Comparison of ENCODE assay signal across 8 cellular contexts in the genomic region with DNA sequence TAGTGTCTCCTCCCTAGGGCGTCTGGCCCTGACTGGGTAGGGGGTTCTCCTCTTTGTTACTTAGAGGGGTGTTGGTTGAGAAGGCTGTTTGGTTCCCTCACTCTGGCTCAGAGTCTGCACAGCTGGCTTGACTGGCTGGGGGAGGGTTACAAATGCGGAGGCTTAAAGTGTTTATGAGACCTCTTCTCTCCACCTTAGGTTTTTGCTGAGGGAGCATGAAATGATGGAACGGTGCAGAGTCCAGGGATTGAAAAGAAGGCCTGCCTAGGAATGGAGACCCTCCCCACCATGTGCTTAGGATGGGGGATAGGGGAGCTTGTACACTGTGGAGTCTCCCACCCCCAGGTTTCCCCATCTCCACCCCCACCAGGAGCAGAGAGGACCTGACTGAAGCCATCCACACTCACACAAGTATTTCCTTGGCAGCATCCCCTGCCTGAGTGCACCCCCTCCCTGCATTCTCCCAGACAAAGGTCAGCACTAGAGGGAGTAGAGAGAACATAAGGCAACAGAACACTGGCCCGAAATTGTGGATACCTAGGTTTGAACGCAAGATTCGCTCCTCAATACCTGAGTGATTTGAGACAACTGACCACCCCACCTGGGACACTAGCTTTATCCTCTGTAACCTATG. TPM values are rescaled to one million over a fixed set of nuclear protein-coding genes. Genes with fewer than 3 reads are reported as not detected.
A peak's percentile ranks its signal among the peaks of the same experiment; 100 is the strongest.
DNase-seq lines count a peak whose midpoint lies in the region; ATAC-seq, FAIRE-seq and TF ChIP-seq lines count a peak whose summit lies in the region.

No MANE protein-coding gene starts in this region.

- H3K27me3 Mint-ChIP-seq in activated CD4-positive, alpha-beta memory T cell treated with anti-CD3 and anti-CD28 coated beads for 36 hours, result no peaks in the 10 kb centered on the region
- no peaks in the 10 kb centered on the region for H3K27me3 Mint-ChIP-seq in activated CD4-positive, alpha-beta memory T cell treated with anti-CD3 and anti-CD28 coated beads, Interleukin-2, amount 10 ng/mL, durations not matched to agents 7 days and 5 days

- in situ Hi-C loops in brain microvascular endothelial cell (cut with HindIII; ENCODE audit: low pct_ligation_motif_present, low sequenced_read_pairs) (no loop called here), HepG2 (cut with HindIII; ENCODE audit: extremely low pct_ligation_motif_present, low pct_unique_long_range_greater_than_20kb) (no loop called here)

- TF ChIP-seq CTCF in brain microvascular endothelial cell (IDR thresholded peaks at IDR 0.05; ENCODE audit: low read depth, low read length, missing control alignments) (peak; percentile 45), HepG2 (CRISPR knock-in tag; IDR thresholded peaks at IDR 0.05) (peak; percentile 55), tibial nerve (IDR thresholded peaks at IDR 0.05) (no peak)

- H2AFZ ChIP-seq in HepG2 (ENCODE audit: low read length), result peak overlapping the region; percentile 55

- peaks cover 34% of the 10 kb centered on the region for H3K4me1 Mint-ChIP-seq in activated CD4-positive, alpha-beta memory T cell treated with anti-CD3 and anti-CD28 coated beads for 36 hours (ENCODE audit: low read depth)
- peaks cover 35% of the 10 kb centered on the region for H3K4me1 Mint-ChIP-seq in activated CD4-positive, alpha-beta memory T cell treated with anti-CD3 and anti-CD28 coated beads, Interleukin-2, amount 10 ng/mL, durations not matched to agents 7 days and 5 days

- H3K9ac ChIP-seq in HepG2 (ENCODE audit: insufficient read depth, low read depth, low read length), result no peak overlapping the region

- H3K4me2 ChIP-seq in HepG2 (ENCODE audit: low read depth, low read length), result peak overlapping the region; percentile 96

- no peaks in the 10 kb centered on the region for H4K20me1 ChIP-seq in HepG2 (ENCODE audit: insufficient read depth, low read length)

- intact Hi-C loops in activated CD4-positive, alpha-beta memory T cell treated with anti-CD3 and anti-CD28 coated beads for 36 hours (cut with micrococcal nuclease), result no loop called here
- intact Hi-C loops in HepG2 (cut with micrococcal nuclease; ENCODE audit: unreplicated experiment), result no loop called here

- H3K36me3 ChIP-seq in brain microvascular endothelial cell (replicated peaks), result no peaks in the 10 kb centered on the region
- no peaks in the 10 kb centered on the region for H3K36me3 ChIP-seq in HepG2 (replicated peaks in 1 of 2; ENCODE audit: control insufficient read depth in 1 of 2, insufficient read depth in 2 of 2, low read length in 2 of 2)
- H3K36me3 ChIP-seq in tibial nerve, result no peaks in the 10 kb centered on the region

- no peaks in the 10 kb centered on the region for H3K9me3 Mint-ChIP-seq in activated CD4-positive, alpha-beta memory T cell treated with anti-CD3 and anti-CD28 coated beads for 36 hours
- no peaks in the 10 kb centered on the region for H3K9me3 Mint-ChIP-seq in activated CD4-positive, alpha-beta memory T cell treated with anti-CD3 and anti-CD28 coated beads, Interleukin-2, amount 10 ng/mL, durations not matched to agents 7 days and 5 days

- peak overlapping the region; percentile 18 for H3K27ac Mint-ChIP-seq in activated CD4-positive, alpha-beta memory T cell treated with anti-CD3 and anti-CD28 coated beads for 36 hours
- no peak overlapping the region for H3K27ac Mint-ChIP-seq in activated CD4-positive, alpha-beta memory T cell treated with anti-CD3 and anti-CD28 coated beads, Interleukin-2, amount 10 ng/mL, durations not matched to agents 7 days and 5 days

- ATAC-seq in HepG2 (peak; percentile 48), HG02840 (IDR thresholded peaks at IDR 0.05; ENCODE audit: low FRiP score, unreplicated experiment) (no peak)

- peak; percentile 88 for FAIRE-seq in HepG2 (lab: Jason Lieb, UNC)

- H3K36me3 Mint-ChIP-seq in activated CD4-positive, alpha-beta memory T cell treated with anti-CD3 and anti-CD28 coated beads for 36 hours, result no peaks in the 10 kb centered on the region
- H3K36me3 Mint-ChIP-seq in activated CD4-positive, alpha-beta memory T cell treated with anti-CD3 and anti-CD28 coated beads, Interleukin-2, amount 10 ng/mL, durations not matched to agents 7 days and 5 days (ENCODE audit: low read depth), result no peaks in the 10 kb centered on the region

- WGBS in HepG2 (ENCODE audit: low lambda C conversion rate), result 23% methylated on average over 5 of the region's 6 CpGs
- WGBS in tibial nerve, 2 donors, result 33 to 42% methylated on average over 6 of the region's 6 CpGs

- H3K4me3 ChIP-seq in brain microvascular endothelial cell (ENCODE audit: low read depth, low read length) (no peak overlapping the region), HepG2 (replicated peaks in 1 of 3; ENCODE audit: insufficient read depth in 1 of 3, low read depth in 2 of 3, low read length in 3 of 3) (peak overlapping the region in 1 of 3 experiments; percentile 6; a peak in 2 of 6 replicates), tibial nerve (peak overlapping the region in 2 of 4 donors; percentile 93 to 96)

- H3K27me3 ChIP-seq in brain microvascular endothelial cell (replicated peaks) (no peaks in the 10 kb centered on the region), HepG2 (ENCODE audit: control insufficient read depth in 1 of 2, insufficient read depth in 2 of 2, low read length in 2 of 2) (peaks cover 0 to 7% of the 10 kb centered on the region in 2 experiments; a peak in 2 of 5 replicates), tibial nerve (no peaks in the 10 kb centered on the region)

- no peak for DNase-seq in activated CD4-positive, alpha-beta memory T cell treated with anti-CD3 and anti-CD28 coated beads for 36 hours
- DNase-seq in activated CD4-positive, alpha-beta memory T cell treated with anti-CD3 and anti-CD28 coated beads, Interleukin-2, amount 10 ng/mL, durations not matched to agents 7 days and 5 days, result no peak
- DNase-seq in brain microvascular endothelial cell, result no peak
- no peak for DNase-seq in HepG2 (ENCODE audit: low spot score)
- no peak for DNase-seq in tibial nerve (ENCODE audit: low spot score in 2 of 2)
- no peak for DNase-seq in NCI-H2196 treated with DMSO at 0.1 percent for 48 hours (lab: John Stamatoyannopoulos, UW; ENCODE audit: unreplicated experiment)
- DNase-seq in activated CD4-positive, CD25-positive, alpha-beta regulatory T cell (lab: John Stamatoyannopoulos, UW), result no peak

- H3K79me2 ChIP-seq in HepG2 (ENCODE audit: insufficient read depth, low read length), result no peaks in the 10 kb centered on the region

- TF ChIP-seq EP300 in HepG2 (IDR thresholded peaks at IDR 0.05; ENCODE audit: low read depth in 2 of 2, low read length in 2 of 2) (no peak), HepG2 (CRISPR knock-in tag; IDR thresholded peaks at IDR 0.05; ENCODE audit: borderline replicate concordance) (no peak), tibial nerve (IDR thresholded peaks at IDR 0.05) (no peak)

- H3K27ac ChIP-seq in brain microvascular endothelial cell, result no peak overlapping the region
- no peak overlapping the region for H3K27ac ChIP-seq in HepG2 (ENCODE audit: extremely low read length, insufficient read depth, low read length)
- H3K27ac ChIP-seq in tibial nerve, result peak overlapping the region; percentile 92 to 100 (median 98)

- BruUV-seq in HepG2 (replicated peaks; lab: Mats Ljungman, UMichigan), result no TSS peak

- no peak for TF ChIP-seq RAD21 in HepG2 (CRISPR knock-in tag; IDR thresholded peaks at IDR 0.05)

- CTCF ChIA-PET in activated CD4-positive, alpha-beta memory T cell treated with anti-CD3 and anti-CD28 coated beads for 36 hours (lab: Charles Lee), result interaction anchor here (0.6 to 4.1 kb wide), 2 partner anchors 10 to 49 kb away, joined by 3 to 37 read pairs; partner anchors contain the start of gene PPRC1
- CTCF ChIA-PET in activated CD4-positive, alpha-beta memory T cell treated with anti-CD3 and anti-CD28 coated beads, Interleukin-2, amount 10 ng/mL, durations not matched to agents 7 days and 5 days (lab: Charles Lee), result interaction anchor here (2.5 to 2.9 kb wide), 2 partner anchors 8 to 10 kb away, joined by 10 to 17 read pairs; partner anchors contain the start of gene PPRC1
- CTCF ChIA-PET in HepG2 (lab: Yijun Ruan, JAX; ENCODE audit: low intra/inter-chr PET ratio, low total read pairs), result interaction anchor here (1.3 kb wide), 1 partner anchor 10 kb away, joined by 3 read pairs; no protein-coding TSS in a partner anchor

- TF ChIP-seq POLR2A in HepG2 (IDR thresholded peaks at IDR 0.05; ENCODE audit: insufficient read depth in 1 of 2, low read depth in 2 of 2, low read length in 2 of 2) (no peak), tibial nerve (IDR thresholded peaks at IDR 0.05) (no peak)

- H3K4me3 Mint-ChIP-seq in activated CD4-positive, alpha-beta memory T cell treated with anti-CD3 and anti-CD28 coated beads for 36 hours, result no peak overlapping the region
- H3K4me3 Mint-ChIP-seq in activated CD4-positive, alpha-beta memory T cell treated with anti-CD3 and anti-CD28 coated beads, Interleukin-2, amount 10 ng/mL, durations not matched to agents 7 days and 5 days, result no peak overlapping the region

- peaks cover 51% of the 10 kb centered on the region for H3K4me1 ChIP-seq in HepG2 (ENCODE audit: insufficient read depth, low read length)
- peaks cover 0 to 41% (median 33%) of the 10 kb centered on the region in 4 donors for H3K4me1 ChIP-seq in tibial nerve

- H3K9me3 ChIP-seq in HepG2 (ENCODE audit: low read length), result no peaks in the 10 kb centered on the region
- no peaks in the 10 kb centered on the region for H3K9me3 ChIP-seq in tibial nerve

- POLR2A ChIA-PET in activated CD4-positive, alpha-beta memory T cell treated with anti-CD3 and anti-CD28 coated beads for 36 hours (lab: Charles Lee), result no interaction called here
- POLR2A ChIA-PET in activated CD4-positive, alpha-beta memory T cell treated with anti-CD3 and anti-CD28 coated beads, Interleukin-2, amount 10 ng/mL, durations not matched to agents 7 days and 5 days (lab: Charles Lee), result interaction anchor here (0.8 to 2.2 kb wide), 3 partner anchors 10 to 30 kb away, joined by 4 to 14 read pairs (median 6); partner anchors contain the start of gene PPRC1
- POLR2A ChIA-PET in HepG2 (lab: Yijun Ruan, JAX), result interaction anchor here (0.6 to 0.7 kb wide), 2 partner anchors 164 to 595 kb away, joined by 3 read pairs; no protein-coding TSS in a partner anchor

RNA-seq across cellular contexts. Expression of gene LDB1, which starts 1.7 kb away (rescaled TPM):
- total RNA-seq in activated CD4-positive, alpha-beta memory T cell treated with anti-CD3 and anti-CD28 coated beads for 36 hours, result 10 to 100 TPM; 48.1 to 48.8 TPM
- 10 to 100 TPM; 81.3 to 83.1 TPM for total RNA-seq in activated CD4-positive, alpha-beta memory T cell treated with anti-CD3 and anti-CD28 coated beads, Interleukin-2, amount 10 ng/mL, durations not matched to agents 7 days and 5 days
- total RNA-seq in HepG2 (2016; rRNA removed; fragmentation: Illumina TruSeq; extraction: Trizol), result 13.2 and 17.2 TPM in 2 replicates
- total RNA-seq in HepG2 (2016; cell fraction: cytosol; rRNA removed; fragmentation: Illumina TruSeq; extraction: Trizol; ENCODE audit: low read depth), result 2.0 and 2.5 TPM in 2 replicates
- 10.9 and 17.8 TPM in 2 replicates for total RNA-seq in HepG2 (2016; cell fraction: insoluble cytoplasmic fraction; rRNA removed; fragmentation: Illumina TruSeq; extraction: Trizol)
- total RNA-seq in HepG2 (2016; cell fraction: membrane; rRNA removed; fragmentation: Illumina TruSeq; extraction: Trizol), result 7.2 and 8.2 TPM in 2 replicates
- 16.0 and 18.2 TPM in 2 replicates for total RNA-seq in HepG2 (2016; cell fraction: nucleus; rRNA removed; fragmentation: Illumina TruSeq; extraction: Trizol)
- 45.5 and 52.2 TPM in 2 replicates for polyA plus RNA-seq in HepG2 (2011; rRNA removed)
- 23.6 and 27.6 TPM in 2 replicates for polyA plus RNA-seq in HepG2 (2011; cell fraction: cytosol; rRNA removed)
- polyA plus RNA-seq in HepG2 (2011; cell fraction: nucleus; rRNA removed), result 182 and 199 TPM in 2 replicates
- polyA plus RNA-seq in HepG2 (2012), result 20.4 and 24.8 TPM in 2 replicates
- 2.1 and 2.6 TPM in 2 replicates for polyA plus RNA-seq in HepG2 (2016; cell fraction: cytosol; fragmentation: Illumina TruSeq; extraction: Trizol; ENCODE audit: low read depth)
- 15.0 and 17.5 TPM in 2 replicates for polyA plus RNA-seq in HepG2 (2016; cell fraction: insoluble cytoplasmic fraction; fragmentation: Illumina TruSeq; extraction: Trizol; ENCODE audit: low read depth)
- polyA plus RNA-seq in HepG2 (2016; cell fraction: membrane; fragmentation: Illumina TruSeq; extraction: Trizol; ENCODE audit: low read depth), result 5.5 and 5.8 TPM in 2 replicates
- 49.4 and 52.8 TPM in 2 replicates for polyA plus RNA-seq in HepG2 (2016; cell fraction: nucleus; fragmentation: Illumina TruSeq; extraction: Trizol; ENCODE audit: insufficient read depth, low read depth)
- 61.4 and 104 TPM in 2 replicates for polyA minus RNA-seq in HepG2 (2011; rRNA and poly(A)+ RNA removed; ENCODE audit: low replicate concordance)
- polyA minus RNA-seq in HepG2 (2011; cell fraction: cytosol; rRNA and poly(A)+ RNA removed), result 17.4 and 19.1 TPM in 2 replicates
- 34.2 and 39.5 TPM in 2 replicates for polyA minus RNA-seq in HepG2 (2011; cell fraction: nucleus; rRNA and poly(A)+ RNA removed)
- 10 to 100 TPM; 37.0 to 50.7 (median 45.8) TPM for total RNA-seq in tibial nerve

RNA-seq across cellular contexts. Expression of gene PPRC1, which starts 11.0 kb away (rescaled TPM):
- total RNA-seq in activated CD4-positive, alpha-beta memory T cell treated with anti-CD3 and anti-CD28 coated beads for 36 hours, result 10 to 100 TPM; 59.1 to 65.9 TPM
- total RNA-seq in activated CD4-positive, alpha-beta memory T cell treated with anti-CD3 and anti-CD28 coated beads, Interleukin-2, amount 10 ng/mL, durations not matched to agents 7 days and 5 days, result 10 to 100 TPM; 32.5 to 35.8 TPM
- total RNA-seq in HepG2 (2016; rRNA removed; fragmentation: Illumina TruSeq; extraction: Trizol) (19.0 and 24.2 TPM in 2 replicates), tibial nerve (10 to 100 TPM; 10.1 to 26.4 (median 18.7) TPM)
- 7.2 and 10.9 TPM in 2 replicates for total RNA-seq in HepG2 (2016; cell fraction: cytosol; rRNA removed; fragmentation: Illumina TruSeq; extraction: Trizol; ENCODE audit: low read depth)
- total RNA-seq in HepG2 (2016; cell fraction: insoluble cytoplasmic fraction; rRNA removed; fragmentation: Illumina TruSeq; extraction: Trizol), result 16.2 and 25.6 TPM in 2 replicates
- 10.3 and 12.7 TPM in 2 replicates for total RNA-seq in HepG2 (2016; cell fraction: membrane; rRNA removed; fragmentation: Illumina TruSeq; extraction: Trizol)
- total RNA-seq in HepG2 (2016; cell fraction: nucleus; rRNA removed; fragmentation: Illumina TruSeq; extraction: Trizol), result 31.9 and 36.2 TPM in 2 replicates
- polyA plus RNA-seq in HepG2 (2011; rRNA removed), result 18.7 and 21.3 TPM in 2 replicates
- 7.1 and 7.2 TPM in 2 replicates for polyA plus RNA-seq in HepG2 (2011; cell fraction: cytosol; rRNA removed)
- polyA plus RNA-seq in HepG2 (2011; cell fraction: nucleus; rRNA removed), result 57.6 and 66.0 TPM in 2 replicates
- 21.1 and 29.8 TPM in 2 replicates for polyA plus RNA-seq in HepG2 (2012)
- polyA plus RNA-seq in HepG2 (2016; cell fraction: cytosol; fragmentation: Illumina TruSeq; extraction: Trizol; ENCODE audit: low read depth), result 2.5 and 2.9 TPM in 2 replicates
- polyA plus RNA-seq in HepG2 (2016; cell fraction: insoluble cytoplasmic fraction; fragmentation: Illumina TruSeq; extraction: Trizol; ENCODE audit: low read depth), result 21.7 and 29.6 TPM in 2 replicates
- 4.7 and 6.5 TPM in 2 replicates for polyA plus RNA-seq in HepG2 (2016; cell fraction: membrane; fragmentation: Illumina TruSeq; extraction: Trizol; ENCODE audit: low read depth)
- 102 and 107 TPM in 2 replicates for polyA plus RNA-seq in HepG2 (2016; cell fraction: nucleus; fragmentation: Illumina TruSeq; extraction: Trizol; ENCODE audit: insufficient read depth, low read depth)
- 68.7 and 95.3 TPM in 2 replicates for polyA minus RNA-seq in HepG2 (2011; rRNA and poly(A)+ RNA removed; ENCODE audit: low replicate concordance)
- polyA minus RNA-seq in HepG2 (2011; cell fraction: cytosol; rRNA and poly(A)+ RNA removed), result 12.3 and 14.3 TPM in 2 replicates
- 42.9 and 47.7 TPM in 2 replicates for polyA minus RNA-seq in HepG2 (2011; cell fraction: nucleus; rRNA and poly(A)+ RNA removed)

RNA-seq across cellular contexts. Expression of gene NOLC1, which starts 30.3 kb away (rescaled TPM):
- total RNA-seq in activated CD4-positive, alpha-beta memory T cell treated with anti-CD3 and anti-CD28 coated beads for 36 hours, result 100 to 1,000 TPM; 165 to 168 TPM
- 10 to 100 TPM; 57.0 to 64.3 TPM for total RNA-seq in activated CD4-positive, alpha-beta memory T cell treated with anti-CD3 and anti-CD28 coated beads, Interleukin-2, amount 10 ng/mL, durations not matched to agents 7 days and 5 days
- total RNA-seq in HepG2 (2016; rRNA removed; fragmentation: Illumina TruSeq; extraction: Trizol) (81.0 and 102 TPM in 2 replicates), tibial nerve (10 to 100 TPM; 31.2 to 58.2 (median 51.4) TPM)
- 17.2 and 19.9 TPM in 2 replicates for total RNA-seq in HepG2 (2016; cell fraction: cytosol; rRNA removed; fragmentation: Illumina TruSeq; extraction: Trizol; ENCODE audit: low read depth)
- total RNA-seq in HepG2 (2016; cell fraction: insoluble cytoplasmic fraction; rRNA removed; fragmentation: Illumina TruSeq; extraction: Trizol), result 80.9 and 91.8 TPM in 2 replicates
- 26.9 and 30.0 TPM in 2 replicates for total RNA-seq in HepG2 (2016; cell fraction: membrane; rRNA removed; fragmentation: Illumina TruSeq; extraction: Trizol)
- total RNA-seq in HepG2 (2016; cell fraction: nucleus; rRNA removed; fragmentation: Illumina TruSeq; extraction: Trizol), result 53.2 and 53.8 TPM in 2 replicates
- polyA plus RNA-seq in HepG2 (2011; rRNA removed), result 47.9 and 50.6 TPM in 2 replicates
- 40.3 and 62.0 TPM in 2 replicates for polyA plus RNA-seq in HepG2 (2011; cell fraction: cytosol; rRNA removed)
- polyA plus RNA-seq in HepG2 (2011; cell fraction: nucleus; rRNA removed), result 33.5 and 37.8 TPM in 2 replicates
- polyA plus RNA-seq in HepG2 (2012), result 54.4 and 57.6 TPM in 2 replicates
- 9.9 and 10.0 TPM in 2 replicates for polyA plus RNA-seq in HepG2 (2016; cell fraction: cytosol; fragmentation: Illumina TruSeq; extraction: Trizol; ENCODE audit: low read depth)
- polyA plus RNA-seq in HepG2 (2016; cell fraction: insoluble cytoplasmic fraction; fragmentation: Illumina TruSeq; extraction: Trizol; ENCODE audit: low read depth), result 121 and 139 TPM in 2 replicates
- 22.5 and 24.8 TPM in 2 replicates for polyA plus RNA-seq in HepG2 (2016; cell fraction: membrane; fragmentation: Illumina TruSeq; extraction: Trizol; ENCODE audit: low read depth)
- polyA plus RNA-seq in HepG2 (2016; cell fraction: nucleus; fragmentation: Illumina TruSeq; extraction: Trizol; ENCODE audit: insufficient read depth, low read depth), result 109 and 124 TPM in 2 replicates
- 29.3 and 125 TPM in 2 replicates for polyA minus RNA-seq in HepG2 (2011; rRNA and poly(A)+ RNA removed; ENCODE audit: low replicate concordance)
- 38.1 and 41.4 TPM in 2 replicates for polyA minus RNA-seq in HepG2 (2011; cell fraction: cytosol; rRNA and poly(A)+ RNA removed)
- 17.3 and 24.7 TPM in 2 replicates for polyA minus RNA-seq in HepG2 (2011; cell fraction: nucleus; rRNA and poly(A)+ RNA removed)

RNA-seq across cellular contexts. Expression of gene HPS6, which starts 56.7 kb away (rescaled TPM):
- 10 to 100 TPM; 22.3 TPM for total RNA-seq in activated CD4-positive, alpha-beta memory T cell treated with anti-CD3 and anti-CD28 coated beads for 36 hours
- 10 to 100 TPM; 24.7 to 25.7 TPM for total RNA-seq in activated CD4-positive, alpha-beta memory T cell treated with anti-CD3 and anti-CD28 coated beads, Interleukin-2, amount 10 ng/mL, durations not matched to agents 7 days and 5 days
- total RNA-seq in HepG2 (2016; rRNA removed; fragmentation: Illumina TruSeq; extraction: Trizol), result 14.9 and 15.1 TPM in 2 replicates
- total RNA-seq in HepG2 (2016; cell fraction: cytosol; rRNA removed; fragmentation: Illumina TruSeq; extraction: Trizol; ENCODE audit: low read depth), result 1.0 and 1.9 TPM in 2 replicates
- 14.4 and 15.1 TPM in 2 replicates for total RNA-seq in HepG2 (2016; cell fraction: insoluble cytoplasmic fraction; rRNA removed; fragmentation: Illumina TruSeq; extraction: Trizol)
- total RNA-seq in HepG2 (2016; cell fraction: membrane; rRNA removed; fragmentation: Illumina TruSeq; extraction: Trizol), result 3.8 and 4.1 TPM in 2 replicates
- total RNA-seq in HepG2 (2016; cell fraction: nucleus; rRNA removed; fragmentation: Illumina TruSeq; extraction: Trizol), result 7.6 and 8.1 TPM in 2 replicates
- 2.9 and 4.2 TPM in 2 replicates for polyA plus RNA-seq in HepG2 (2011; rRNA removed)
- 3.7 and 4.1 TPM in 2 replicates for polyA plus RNA-seq in HepG2 (2011; cell fraction: cytosol; rRNA removed)
- 3.6 TPM in 2 replicates for polyA plus RNA-seq in HepG2 (2011; cell fraction: nucleus; rRNA removed)
- polyA plus RNA-seq in HepG2 (2012), result 4.0 and 4.1 TPM in 2 replicates
- polyA plus RNA-seq in HepG2 (2016; cell fraction: cytosol; fragmentation: Illumina TruSeq; extraction: Trizol; ENCODE audit: low read depth), result 0.47 and 0.53 TPM in 2 replicates
- polyA plus RNA-seq in HepG2 (2016; cell fraction: insoluble cytoplasmic fraction; fragmentation: Illumina TruSeq; extraction: Trizol; ENCODE audit: low read depth), result 9.3 and 10.5 TPM in 2 replicates
- polyA plus RNA-seq in HepG2 (2016; cell fraction: membrane; fragmentation: Illumina TruSeq; extraction: Trizol; ENCODE audit: low read depth), result 0.76 and 1.3 TPM in 2 replicates
- polyA plus RNA-seq in HepG2 (2016; cell fraction: nucleus; fragmentation: Illumina TruSeq; extraction: Trizol; ENCODE audit: insufficient read depth, low read depth), result 5.4 and 6.0 TPM in 2 replicates
- polyA minus RNA-seq in HepG2 (2011; rRNA and poly(A)+ RNA removed; ENCODE audit: low replicate concordance), result 14.1 and 24.9 TPM in 2 replicates
- 5.7 and 6.4 TPM in 2 replicates for polyA minus RNA-seq in HepG2 (2011; cell fraction: cytosol; rRNA and poly(A)+ RNA removed)
- polyA minus RNA-seq in HepG2 (2011; cell fraction: nucleus; rRNA and poly(A)+ RNA removed), result 7.0 and 7.1 TPM in 2 replicates
- 10 to 100 TPM; 33.5 to 36.5 (median 34.8) TPM for total RNA-seq in tibial nerve

Comparison
In these comparisons a context has a peak if more than half of its experiments do, and no peak if none do; other contexts are left out.
1. H3K27ac ChIP-seq: peak in tibial nerve (4 of 4); none in brain microvascular endothelial cell (single experiment) and HepG2 (single experiment).
2. CTCF ChIP-seq: peak in brain microvascular endothelial cell (single experiment) and HepG2 (single experiment); none in tibial nerve (0 of 5).